Comparison of ENCODE assay signal across 9 cellular contexts in the genomic region with DNA sequence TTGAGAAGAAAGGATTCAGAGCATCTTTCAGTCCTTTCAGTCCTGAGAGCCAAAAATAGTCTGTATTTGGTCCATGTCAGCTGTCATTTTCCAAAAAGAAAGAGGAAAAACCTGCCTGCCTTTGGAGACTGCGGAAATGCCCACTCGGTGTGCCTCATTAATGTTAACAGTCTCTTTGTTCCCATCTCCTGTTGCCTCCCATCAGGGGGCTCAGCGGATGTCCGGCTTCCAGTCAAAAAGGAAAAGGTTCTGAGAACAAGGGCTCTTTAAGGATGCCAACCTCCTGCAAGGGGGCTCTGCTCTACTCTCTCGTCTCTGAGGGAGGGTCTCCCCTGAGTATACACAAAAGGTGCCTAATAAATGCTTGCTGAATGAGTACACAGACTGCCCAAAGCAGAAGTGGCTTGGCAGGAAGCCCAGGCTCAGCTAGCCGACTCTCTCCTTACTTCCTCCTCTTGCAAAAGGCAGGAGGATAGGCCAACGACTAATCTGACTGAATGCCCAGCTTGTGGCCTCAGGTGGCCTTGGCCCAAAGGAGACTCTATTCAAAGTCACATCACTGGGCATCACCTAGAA. TPM values are rescaled to one million over a fixed set of nuclear protein-coding genes. Genes with fewer than 3 reads are reported as not detected.
A peak's percentile ranks its signal among the peaks of the same experiment; 100 is the strongest.
DNase-seq lines count a peak whose midpoint lies in the region; ATAC-seq, FAIRE-seq and TF ChIP-seq lines count a peak whose summit lies in the region.
"Had no signal": no experiment of that assay in that cellular context is flagged by ENCODE, and none has a peak within 500 bp of the region (broad histone marks: within the 10 kb centered on the region; RNA-seq: fewer than 3 reads in every experiment).

No MANE protein-coding gene starts in this region.

- H3K9me3 Mint-ChIP-seq in endothelial cell (ENCODE audit: unreplicated experiment) (peaks cover 4% of the 10 kb centered on the region), neural crest cell (no peaks in the 10 kb centered on the region)

- ATAC-seq in HG02970 (IDR thresholded peaks at IDR 0.05; ENCODE audit: low FRiP score, unreplicated experiment), result no peak

- H3K36me3 Mint-ChIP-seq in endothelial cell (ENCODE audit: low read depth, unreplicated experiment) (peaks cover 47% of the 10 kb centered on the region), neural crest cell (ENCODE audit: low read depth) (peaks cover 11% of the 10 kb centered on the region)

- H3K27ac Mint-ChIP-seq in endothelial cell (ENCODE audit: unreplicated experiment), result peak overlapping the region; percentile 90
- H3K27ac Mint-ChIP-seq in neural crest cell (ENCODE audit: unreplicated experiment), result peak overlapping the region; percentile 94

- H3K4me3 Mint-ChIP-seq in endothelial cell (ENCODE audit: unreplicated experiment) (peak overlapping the region; percentile 42), neural crest cell (peak overlapping the region; percentile 28)

- POLR2A ChIA-PET in HEK293T (lab: Yijun Ruan, JAX), result interaction anchor here (0.7 to 5.2 kb wide), 6 partner anchors 8 to 191 kb away, joined by 3 to 56 read pairs (median 4); a partner anchor contains a TSS

- DNase-seq in GF-D8 (lab: John Stamatoyannopoulos, UW) (peak; percentile 53), NCI-H748 treated with DMSO at 0.1 percent for 48 hours (lab: John Stamatoyannopoulos, UW) (peak; percentile 61), endothelial cell (ENCODE audit: low spot score) (peak; percentile 59), neural crest cell (ENCODE audit: low read depth, low spot score) (no peak), HEK293T (ENCODE audit: extremely low spot score) (no peak), GM19239 (ENCODE audit: insufficient read length, low spot score) (no peak)
- no peak for DNase-seq in stimulated activated CD4-positive, alpha-beta T cell treated with anti-CD3 and anti-CD28 coated beads, Interleukin-1b, Interleukin-23, amount 100 ng/mL, for 48 hours

- TF ChIP-seq CTCF in endothelial cell (IDR thresholded peaks at IDR 0.05; ENCODE audit: unreplicated experiment) (no peak), neural crest cell (conservative IDR thresholded peaks at IDR 0.05) (no peak)

- H3K4me1 Mint-ChIP-seq in endothelial cell (ENCODE audit: unreplicated experiment), result peaks cover 59% of the 10 kb centered on the region
- H3K4me1 Mint-ChIP-seq in neural crest cell, result peaks cover 32% of the 10 kb centered on the region

- peaks cover 17% of the 10 kb centered on the region for H3K27me3 Mint-ChIP-seq in endothelial cell (ENCODE audit: unreplicated experiment)
- H3K27me3 Mint-ChIP-seq in neural crest cell (ENCODE audit: low read depth), result no peaks in the 10 kb centered on the region

- no peak for FAIRE-seq in GM19239 (lab: Jason Lieb, UNC)
- FAIRE-seq: endometrium had no signal

- CTCF ChIA-PET in HEK293T (lab: Yijun Ruan, JAX), result interaction anchor here (0.8 to 2.4 kb wide), 2 partner anchors 11 to 177 kb away, joined by 3 to 7 read pairs; no protein-coding TSS in a partner anchor

TF ChIP-seq in HEK293T, 16 proteins besides CTCF, POLR2A, EP300 and RAD21:
- TF ChIP-seq, protein P1, sequence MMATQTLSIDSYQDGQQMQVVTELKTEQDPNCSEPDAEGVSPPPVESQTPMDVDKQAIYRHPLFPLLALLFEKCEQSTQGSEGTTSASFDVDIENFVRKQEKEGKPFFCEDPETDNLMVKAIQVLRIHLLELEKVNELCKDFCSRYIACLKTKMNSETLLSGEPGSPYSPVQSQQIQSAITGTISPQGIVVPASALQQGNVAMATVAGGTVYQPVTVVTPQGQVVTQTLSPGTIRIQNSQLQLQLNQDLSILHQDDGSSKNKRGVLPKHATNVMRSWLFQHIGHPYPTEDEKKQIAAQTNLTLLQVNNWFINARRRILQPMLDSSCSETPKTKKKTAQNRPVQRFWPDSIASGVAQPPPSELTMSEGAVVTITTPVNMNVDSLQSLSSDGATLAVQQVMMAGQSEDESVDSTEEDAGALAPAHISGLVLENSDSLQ (IDR thresholded peaks at IDR 0.05), result no peak
- no peak for TF ChIP-seq NFRKB (IDR thresholded peaks at IDR 0.05)
- no peak for TF ChIP-seq ELF4 (IDR thresholded peaks at IDR 0.05)
- no peak for TF ChIP-seq L3MBTL2 (conservative IDR thresholded peaks at IDR 0.05)
- TF ChIP-seq SP1 (IDR thresholded peaks at IDR 0.05), result no peak
- TF ChIP-seq CTBP1 (IDR thresholded peaks at IDR 0.05; ENCODE audit: borderline replicate concordance), result no peak
- TF ChIP-seq SUZ12 (IDR thresholded peaks at IDR 0.05), result no peak
- no peak for TF ChIP-seq HDGF (IDR thresholded peaks at IDR 0.05; ENCODE audit: borderline replicate concordance)
- no peak for TF ChIP-seq TARDBP (IDR thresholded peaks at IDR 0.05)

RNA-seq across cellular contexts. Expression of a gene that starts 17.3 kb away (rescaled TPM):
- total RNA-seq in endothelial cell (ENCODE audit: unreplicated experiment) (166 TPM), neural crest cell (163 and 172 TPM in 2 replicates)

RNA-seq across cellular contexts. Expression of a gene that starts 32.5 kb away (rescaled TPM):
- 6.7 TPM for total RNA-seq in endothelial cell (ENCODE audit: unreplicated experiment)
- 6.2 and 6.3 TPM in 2 replicates for total RNA-seq in neural crest cell

RNA-seq across cellular contexts. Expression of a gene that starts 35.0 kb away (rescaled TPM):
- 2.4 TPM for total RNA-seq in endothelial cell (ENCODE audit: unreplicated experiment)
- 6.1 and 6.3 TPM in 2 replicates for total RNA-seq in neural crest cell

RNA-seq across cellular contexts. Expression of a gene that starts 41.3 kb away (rescaled TPM):
- total RNA-seq in endothelial cell (ENCODE audit: unreplicated experiment) (1,525 TPM), neural crest cell (1,750 and 1,862 TPM in 2 replicates)

RNA-seq across cellular contexts. Expression of a gene that starts 43.4 kb away (rescaled TPM):
- 72.0 TPM for total RNA-seq in endothelial cell (ENCODE audit: unreplicated experiment)
- 83.5 and 87.4 TPM in 2 replicates for total RNA-seq in neural crest cell

Comparison
In these comparisons a context has a peak if more than half of its experiments do, and no peak if none do; other contexts are left out.
1. DNase-seq: peak in GF-D8 (single experiment), NCI-H748 treated with DMSO at 0.1 percent for 48 hours (single experiment) and endothelial cell (single experiment); none in neural crest cell (single experiment), stimulated activated CD4-positive, alpha-beta T cell treated with anti-CD3 and anti-CD28 coated beads, Interleukin-1b, Interleukin-23, amount 100 ng/mL, for 48 hours (single experiment), HEK293T (single experiment) and GM19239 (single experiment).